7 cellular contexts compared by ENCODE assay signal in the genomic region with DNA sequence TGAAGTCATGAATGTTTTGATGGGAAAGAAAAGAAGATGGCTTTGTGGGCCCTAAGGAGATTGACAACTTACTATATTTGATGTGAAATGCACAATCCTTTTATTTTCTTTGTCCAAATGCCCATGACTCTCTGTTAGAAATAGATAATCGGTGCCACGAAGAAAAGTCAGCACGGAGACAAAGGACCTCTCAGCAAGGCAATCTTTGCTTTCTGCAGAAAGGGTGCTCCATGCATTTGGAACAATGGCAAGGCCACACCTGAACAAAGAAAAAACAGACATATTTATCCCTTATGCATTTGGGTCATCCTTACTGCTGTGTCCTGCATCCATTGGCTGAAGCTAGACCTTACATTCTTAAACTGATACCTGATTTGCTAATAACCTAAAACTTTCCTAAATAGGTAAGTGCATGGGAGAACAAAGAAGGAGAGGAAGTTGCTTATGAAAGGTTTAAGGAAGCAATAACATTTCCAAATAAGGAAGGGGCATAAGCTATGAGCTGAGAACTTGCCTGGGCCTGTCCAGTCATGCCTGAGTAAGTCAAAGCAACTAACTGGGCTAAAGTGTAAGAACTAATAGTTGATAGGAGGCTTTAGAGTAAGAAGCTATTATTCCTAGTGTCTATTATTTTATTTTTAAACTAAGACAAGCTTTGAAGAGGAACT.
DNase-seq lines count a peak whose midpoint lies in the region; FAIRE-seq and TF ChIP-seq lines count a peak whose summit lies in the region.
"Not testable (repeated sequence)": the region's sequence is repeated elsewhere in the genome, so short reads cannot be mapped to it uniquely, and the experiment has no call there.

No MANE protein-coding gene starts in this region.

- not testable (repeated sequence) for TF ChIP-seq CTCF in WERI-Rb-1 (IDR thresholded peaks at IDR 0.05; ENCODE audit: low read depth, low read length); bronchial epithelial cell (IDR thresholded peaks at IDR 0.05; ENCODE audit: insufficient read depth, low read length, severe bottlenecking); fibroblast of mammary gland (conservative IDR thresholded peaks at IDR 0.05; ENCODE audit: control insufficient read depth, insufficient read depth, low read depth, low read length)

- H2BK12ac ChIP-seq in mesenchymal stem cell (ENCODE audit: low read length in 2 of 2) = not testable (repeated sequence)

- H3K4me2 ChIP-seq in mesenchymal stem cell (ENCODE audit: low read length, poor library complexity, severe bottlenecking) = not testable (repeated sequence)

- H3K9ac ChIP-seq in mesenchymal stem cell (ENCODE audit: low read length) = peak overlapping the region; percentile 62

- WGBS in mesenchymal stem cell = 98% methylated on average over 3 of the region's 3 CpGs

- H3K4me1 ChIP-seq in mesenchymal stem cell (ENCODE audit: control insufficient read depth, insufficient read depth, low read depth, low read length) = not testable (repeated sequence)

- not testable (repeated sequence) for H3K18ac ChIP-seq in mesenchymal stem cell (ENCODE audit: low read depth in 1 of 2, low read length in 2 of 2)

- not testable (repeated sequence) for H2AK5ac ChIP-seq in mesenchymal stem cell (ENCODE audit: low read length, severe bottlenecking)

- not testable (repeated sequence) for H2BK15ac ChIP-seq in mesenchymal stem cell (ENCODE audit: low read depth, poor library complexity, severe bottlenecking)

- not testable (repeated sequence) for H3K79me1 ChIP-seq in mesenchymal stem cell (replicated peaks; ENCODE audit: low read length, poor library complexity, severe bottlenecking)

- not testable (repeated sequence) for H3K36me3 ChIP-seq in WERI-Rb-1; bronchial epithelial cell (ENCODE audit: control insufficient read depth, insufficient read depth, low read length); mesenchymal stem cell (ENCODE audit: control insufficient read depth in 1 of 2, insufficient read depth in 2 of 2, low read depth in 1 of 2, low read length in 2 of 2)

- not testable (repeated sequence) for H3K14ac ChIP-seq in mesenchymal stem cell (ENCODE audit: low read length in 2 of 2)

- peak overlapping the region; percentile 35; the same call in 1 of the 2 replicates for H3K27ac ChIP-seq in WERI-Rb-1
- peak overlapping the region; percentile 30 for H3K27ac ChIP-seq in mesenchymal stem cell (ENCODE audit: low read length, poor library complexity, severe bottlenecking)

- H4K91ac ChIP-seq in mesenchymal stem cell (ENCODE audit: low read length) = not testable (repeated sequence)

- not testable (repeated sequence) for H3K4me3 ChIP-seq in WERI-Rb-1 (ENCODE audit: low read depth, low read length); bronchial epithelial cell (ENCODE audit: low read depth, low read length); fibroblast of mammary gland (ENCODE audit: control insufficient read depth, low read depth, low read length)
- H3K4me3 ChIP-seq in mesenchymal stem cell (ENCODE audit: insufficient read depth in 1 of 2, low read depth in 1 of 2, low read length in 2 of 2) = peak overlapping the region in 1 of 2 experiments; percentile 7

- not testable (repeated sequence) for H4K8ac ChIP-seq in mesenchymal stem cell (ENCODE audit: low read length)

- DNase-seq in DMS53 (lab: John Stamatoyannopoulos, UW) (peak; percentile 88), HT1080 (ENCODE audit: low read depth) (peak; percentile 65), NCI-H2171 treated with DMSO at 0.1 percent for 48 hours (lab: John Stamatoyannopoulos, UW) (peak; percentile 5), bronchial epithelial cell (ENCODE audit: low read depth) (peak; percentile 73), fibroblast of mammary gland (ENCODE audit: low read depth) (peak; percentile 73)
- not testable (repeated sequence) for DNase-seq in WERI-Rb-1, mesenchymal stem cell

- not testable (repeated sequence) for FAIRE-seq in bronchial epithelial cell (lab: Jason Lieb, UNC)

- not testable (repeated sequence) for H2BK120ac ChIP-seq in mesenchymal stem cell (ENCODE audit: low read depth, low read length)

- peak overlapping the region in 1 of 2 experiments; percentile 30 for H3K4ac ChIP-seq in mesenchymal stem cell (ENCODE audit: low read depth in 1 of 2, low read length in 2 of 2)

- not testable (repeated sequence) for H3K23ac ChIP-seq in mesenchymal stem cell (ENCODE audit: low read length in 2 of 2)

- not testable (repeated sequence) for H2AFZ ChIP-seq in mesenchymal stem cell (ENCODE audit: low read depth, low read length)

- H2BK5ac ChIP-seq in mesenchymal stem cell (ENCODE audit: low read depth, low read length, poor library complexity, severe bottlenecking) = not testable (repeated sequence)

- not testable (repeated sequence) for H3K9me3 ChIP-seq in WERI-Rb-1 (ENCODE audit: severe bottlenecking)
- H3K9me3 ChIP-seq in mesenchymal stem cell (ENCODE audit: control insufficient read depth, low read length) = peaks cover 38% of the 10 kb centered on the region

- H3K27me3 ChIP-seq in WERI-Rb-1 (ENCODE audit: insufficient read depth, low read depth, severe bottlenecking); bronchial epithelial cell (ENCODE audit: control insufficient read depth, insufficient read depth, low read length); mesenchymal stem cell (ENCODE audit: control insufficient read depth in 1 of 2, insufficient read depth in 1 of 2, low read length in 2 of 2): not testable (repeated sequence)
